ENCODE assay signal across 17 cellular contexts in genomic region chr14:37698840-37699777, GRCh38.
DNase-seq lines count a peak whose midpoint lies in the region; ATAC-seq, FAIRE-seq and TF ChIP-seq lines count a peak whose summit lies in the region.
"Had no signal": no experiment of that assay in that cellular context is flagged by ENCODE, and none has a peak within 500 bp of the region (broad histone marks: within the 10 kb centered on the region; RNA-seq: fewer than 3 reads in every experiment).

No MANE protein-coding gene starts in this region.

- H3K4me3 ChIP-seq in SJSA1 (no peak overlapping the region), small intestine (ENCODE audit: low read depth in 1 of 2, low read length in 2 of 2) (no peak overlapping the region)
- H3K4me3 ChIP-seq: GM12878, HAP-1 had no signal

- H3K36me3 Mint-ChIP-seq in Calu3 (ENCODE audit: insufficient read depth, unreplicated experiment), result no peaks in the 10 kb centered on the region
- no peaks in the 10 kb centered on the region for H3K36me3 Mint-ChIP-seq in activated T-helper 17 cell treated with anti-CD3 and anti-CD28 coated beads, Interleukin-2, amount 50 U/mL, for 72 hours (ENCODE audit: low read depth)
- H3K36me3 Mint-ChIP-seq: CD4-positive, CD25-positive, alpha-beta regulatory T cell had no signal

- no peaks in the 10 kb centered on the region for H3K36me3 ChIP-seq in SJSA1
- no peaks in the 10 kb centered on the region for H3K36me3 ChIP-seq in small intestine (ENCODE audit: control insufficient read depth in 2 of 2, insufficient read depth in 2 of 2, low read length in 2 of 2)
- H3K36me3 ChIP-seq: BE2C, HAP-1 had no signal

- CTCF ChIA-PET in Calu3 (lab: Charles Lee), result interaction anchor here (1.6 kb wide), 1 partner anchor 175 kb away, joined by 4 read pairs; no protein-coding TSS in a partner anchor

- H3K27ac ChIP-seq in SJSA1 (peak overlapping the region; percentile 74; the same call in 1 of the 2 replicates), small intestine (ENCODE audit: low read depth in 1 of 2, low read length in 1 of 2) (no peak overlapping the region)
- H3K27ac ChIP-seq: KMS-11 had no signal

- intact Hi-C loops in Calu3 (cut with micrococcal nuclease; ENCODE audit: unreplicated experiment), result loop anchor here (2.0 to 5.0 kb wide), 2 partner anchors 102 to 452 kb away; no protein-coding TSS in a partner anchor

- H3K9me3 Mint-ChIP-seq in Calu3 (ENCODE audit: low read depth, unreplicated experiment), result peaks cover 2% of the 10 kb centered on the region
- peaks cover 5% of the 10 kb centered on the region for H3K9me3 Mint-ChIP-seq in activated T-helper 17 cell treated with anti-CD3 and anti-CD28 coated beads, Interleukin-2, amount 50 U/mL, for 72 hours

- H3K4me1 ChIP-seq in SJSA1 (replicated peaks) (peaks cover 22% of the 10 kb centered on the region), small intestine (ENCODE audit: control insufficient read depth in 2 of 2, insufficient read depth in 1 of 2, low read depth in 1 of 2, low read length in 1 of 2) (no peaks in the 10 kb centered on the region)
- H3K4me1 ChIP-seq: BE2C had no signal

- H3K27me3 Mint-ChIP-seq in Calu3 (ENCODE audit: unreplicated experiment), result no peaks in the 10 kb centered on the region
- H3K27me3 Mint-ChIP-seq in activated T-helper 17 cell treated with anti-CD3 and anti-CD28 coated beads, Interleukin-2, amount 50 U/mL, for 72 hours, result no peaks in the 10 kb centered on the region
- H3K27me3 Mint-ChIP-seq: CD4-positive, CD25-positive, alpha-beta regulatory T cell had no signal

- no peak overlapping the region for H3K4me3 Mint-ChIP-seq in Calu3 (ENCODE audit: low read depth, unreplicated experiment)
- no peak overlapping the region for H3K4me3 Mint-ChIP-seq in activated T-helper 17 cell treated with anti-CD3 and anti-CD28 coated beads, Interleukin-2, amount 50 U/mL, for 72 hours

- H3K27me3 ChIP-seq in SJSA1 (replicated peaks) (no peaks in the 10 kb centered on the region), small intestine (ENCODE audit: control insufficient read depth in 2 of 2, insufficient read depth in 2 of 2, low read length in 2 of 2) (no peaks in the 10 kb centered on the region)

- peak overlapping the region; percentile 57 for H3K27ac Mint-ChIP-seq in Calu3 (ENCODE audit: unreplicated experiment)
- H3K27ac Mint-ChIP-seq in activated T-helper 17 cell treated with anti-CD3 and anti-CD28 coated beads, Interleukin-2, amount 50 U/mL, for 72 hours, result no peak overlapping the region
- H3K27ac Mint-ChIP-seq: CD4-positive, CD25-positive, alpha-beta regulatory T cell had no signal

- no TSS peak for BruUV-seq in Calu3 (replicated peaks; lab: Mats Ljungman, UMichigan)

- H3K9me3 ChIP-seq in SJSA1 (replicated peaks), result no peaks in the 10 kb centered on the region
- H3K9me3 ChIP-seq in small intestine (ENCODE audit: control insufficient read depth, low read depth), result no peaks in the 10 kb centered on the region
- H3K9me3 ChIP-seq: BE2C had no signal

- ATAC-seq in left lobe of liver, result peak; percentile 27
- ATAC-seq in HG02610 (IDR thresholded peaks at IDR 0.05; ENCODE audit: unreplicated experiment), result no peak
- ATAC-seq in activated T-helper 17 cell treated with anti-CD3 and anti-CD28 coated beads, Interleukin-2, amount 50 U/mL, for 72 hours (replicated peaks), result no peak
- no peak for ATAC-seq in HG03135 (IDR thresholded peaks at IDR 0.05; ENCODE audit: unreplicated experiment)
- ATAC-seq: GM12878 had no signal

- 64 to 78% (median 70%) methylated on average over 4 of the region's 4 CpGs for WGBS in small intestine, 3 donors

- TF ChIP-seq CTCF in Calu3 (IDR thresholded peaks at IDR 0.05; ENCODE audit: unreplicated experiment), result no peak

- H3K4me1 Mint-ChIP-seq in Calu3 (ENCODE audit: low read depth, unreplicated experiment), result peaks cover 38% of the 10 kb centered on the region
- H3K4me1 Mint-ChIP-seq in activated T-helper 17 cell treated with anti-CD3 and anti-CD28 coated beads, Interleukin-2, amount 50 U/mL, for 72 hours, result no peaks in the 10 kb centered on the region
- H3K4me1 Mint-ChIP-seq: CD4-positive, CD25-positive, alpha-beta regulatory T cell had no signal

- no peak for DNase-seq in Calu3
- DNase-seq in SJSA1 (ENCODE audit: low read depth in 1 of 2, low spot score in 2 of 2), result no peak
- no peak for DNase-seq in left lobe of liver (ENCODE audit: low spot score)
- peak; percentile 86 for DNase-seq in small intestine
- DNase-seq: ACHN; BE2C; C1 segment of cervical spinal cord; CD4-positive, CD25-positive, alpha-beta regulatory T cell; DMS79 treated with DMSO at 0.1 percent for 48 hours had no signal

- FAIRE-seq in small intestine (lab: Jason Lieb, UNC), result no peak
- FAIRE-seq: A204.1, GM12878, H1 had no signal
